ENCODE assay signal across 9 cellular contexts in genomic region chr15:78265137-78265460, GRCh38. TPM values are rescaled to one million over a fixed set of nuclear protein-coding genes. Genes with fewer than 3 reads are reported as not detected.
DNase-seq lines count a peak whose midpoint lies in the region; ATAC-seq and TF ChIP-seq lines count a peak whose summit lies in the region.
"Had no signal": no experiment of that assay in that cellular context is flagged by ENCODE, and none has a peak within 500 bp of the region (broad histone marks: within the 10 kb centered on the region; RNA-seq: fewer than 3 reads in every experiment).

No MANE protein-coding gene starts in this region.

- H3K4me3 ChIP-seq in choroid plexus epithelial cell (ENCODE audit: low read depth, low read length): peak overlapping the region; percentile 66
- H3K4me3 ChIP-seq in mesenchymal stem cell (ENCODE audit: insufficient read depth in 1 of 2, low read depth in 1 of 2, low read length in 2 of 2): peak overlapping the region in 1 of 2 experiments; percentile 76
- peak overlapping the region; percentile 38 to 65 (median 58) for H3K4me3 ChIP-seq in upper lobe of left lung

- no peak overlapping the region for H3K4me2 ChIP-seq in mesenchymal stem cell (ENCODE audit: low read length, poor library complexity, severe bottlenecking)

- H3K27ac ChIP-seq in mesenchymal stem cell (ENCODE audit: low read length, poor library complexity, severe bottlenecking): no peak overlapping the region
- H3K27ac ChIP-seq in upper lobe of left lung: peak overlapping the region in 3 of 4 donors; percentile 49 to 81 (median 77)
- H3K27ac ChIP-seq: C4-2B had no signal

- no peak for DNase-seq in activated naive CD4-positive, alpha-beta T cell treated with anti-CD3 and anti-CD28 coated beads for 36 hours
- DNase-seq in activated naive CD4-positive, alpha-beta T cell treated with anti-CD3 and anti-CD28 coated beads, Interleukin-2, amount 50 U/mL, for 16 hours: no peak
- DNase-seq in choroid plexus epithelial cell (ENCODE audit: low read depth) (no peak), mesenchymal stem cell (no peak), upper lobe of left lung (no peak), EL (no peak), occipital lobe (lab: John Stamatoyannopoulos, UW) (no peak)

- H3K36me3 ChIP-seq in mesenchymal stem cell (ENCODE audit: control insufficient read depth in 1 of 2, insufficient read depth in 2 of 2, low read depth in 1 of 2, low read length in 2 of 2): no peaks in the 10 kb centered on the region
- no peaks in the 10 kb centered on the region for H3K36me3 ChIP-seq in upper lobe of left lung

- WGBS in mesenchymal stem cell: 89% methylated on average over 12 of the region's 12 CpGs
- WGBS in upper lobe of left lung, 2 donors: 52 to 53% methylated on average over 4 to 10 of the region's 12 CpGs

- H2BK5ac ChIP-seq in mesenchymal stem cell (ENCODE audit: low read depth, low read length, poor library complexity, severe bottlenecking): no peak overlapping the region

- peaks cover 6% of the 10 kb centered on the region for H3K36me3 Mint-ChIP-seq in activated naive CD4-positive, alpha-beta T cell treated with anti-CD3 and anti-CD28 coated beads for 36 hours (ENCODE audit: low read depth)

- ATAC-seq in upper lobe of left lung (ENCODE audit: low FRiP score in 2 of 2) (no peak), GM18519 (IDR thresholded peaks at IDR 0.05; ENCODE audit: low FRiP score, unreplicated experiment) (no peak)

- no peak overlapping the region for H3K14ac ChIP-seq in mesenchymal stem cell (ENCODE audit: low read length in 2 of 2)

- TF ChIP-seq CTCF in choroid plexus epithelial cell (conservative IDR thresholded peaks at IDR 0.05; ENCODE audit: low read depth, low read length) (no peak), upper lobe of left lung (IDR thresholded peaks at IDR 0.05) (no peak)

- H3K4ac ChIP-seq in mesenchymal stem cell (ENCODE audit: low read depth in 1 of 2, low read length in 2 of 2): no peak overlapping the region

- H3K4me1 Mint-ChIP-seq in activated naive CD4-positive, alpha-beta T cell treated with anti-CD3 and anti-CD28 coated beads for 36 hours (ENCODE audit: low read depth): peaks cover 35% of the 10 kb centered on the region

- no peak for TF ChIP-seq POLR2A in upper lobe of left lung (IDR thresholded peaks at IDR 0.05)

- no peak for TF ChIP-seq EP300 in upper lobe of left lung (IDR thresholded peaks at IDR 0.05)

- H3K9me3 ChIP-seq in mesenchymal stem cell (ENCODE audit: control insufficient read depth, low read length) (no peaks in the 10 kb centered on the region), upper lobe of left lung (no peaks in the 10 kb centered on the region)

- no peak overlapping the region for H4K8ac ChIP-seq in mesenchymal stem cell (ENCODE audit: low read length)

- no peak overlapping the region for H3K23ac ChIP-seq in mesenchymal stem cell (ENCODE audit: low read length in 2 of 2)

- no peaks in the 10 kb centered on the region for H3K79me1 ChIP-seq in mesenchymal stem cell (replicated peaks; ENCODE audit: low read length, poor library complexity, severe bottlenecking)

- no peak overlapping the region for H2BK120ac ChIP-seq in mesenchymal stem cell (ENCODE audit: low read depth, low read length)

- H3K9me3 Mint-ChIP-seq in activated naive CD4-positive, alpha-beta T cell treated with anti-CD3 and anti-CD28 coated beads for 36 hours: no peaks in the 10 kb centered on the region

- no peak overlapping the region for H2AK5ac ChIP-seq in mesenchymal stem cell (ENCODE audit: low read length, severe bottlenecking)

- H3K27me3 ChIP-seq in mesenchymal stem cell (ENCODE audit: control insufficient read depth in 1 of 2, insufficient read depth in 1 of 2, low read length in 2 of 2) (peaks cover 4 to 5% of the 10 kb centered on the region in 2 experiments), upper lobe of left lung (no peaks in the 10 kb centered on the region)

- H2AFZ ChIP-seq in mesenchymal stem cell (ENCODE audit: low read depth, low read length): no peak overlapping the region

- no peaks in the 10 kb centered on the region for H3K27me3 Mint-ChIP-seq in activated naive CD4-positive, alpha-beta T cell treated with anti-CD3 and anti-CD28 coated beads for 36 hours (ENCODE audit: low read depth)

- H3K4me1 ChIP-seq in mesenchymal stem cell (ENCODE audit: control insufficient read depth, insufficient read depth, low read depth, low read length): peaks cover 4% of the 10 kb centered on the region
- peaks cover 10 to 20% (median 16%) of the 10 kb centered on the region in 4 donors for H3K4me1 ChIP-seq in upper lobe of left lung

- intact Hi-C loops in activated naive CD4-positive, alpha-beta T cell treated with anti-CD3 and anti-CD28 coated beads for 36 hours (cut with micrococcal nuclease): no loop called here

- H2BK12ac ChIP-seq in mesenchymal stem cell (ENCODE audit: low read length in 2 of 2): no peak overlapping the region

- peak overlapping the region; percentile 83 for H3K27ac Mint-ChIP-seq in activated naive CD4-positive, alpha-beta T cell treated with anti-CD3 and anti-CD28 coated beads for 36 hours

- H2BK15ac ChIP-seq in mesenchymal stem cell (ENCODE audit: low read depth, poor library complexity, severe bottlenecking): peak overlapping the region; percentile 23

- H3K9ac ChIP-seq in mesenchymal stem cell (ENCODE audit: low read length): peak overlapping the region; percentile 76

- peak overlapping the region; percentile 84 for H3K4me3 Mint-ChIP-seq in activated naive CD4-positive, alpha-beta T cell treated with anti-CD3 and anti-CD28 coated beads for 36 hours

- H4K91ac ChIP-seq in mesenchymal stem cell (ENCODE audit: low read length): peak overlapping the region; percentile 21

- CTCF ChIA-PET in activated naive CD4-positive, alpha-beta T cell treated with anti-CD3 and anti-CD28 coated beads for 36 hours (lab: Charles Lee): interaction anchor here (0.6 to 2.7 kb wide), 7 partner anchors 22 to 359 kb away, joined by 3 to 10 read pairs (median 4); partner anchors contain the start of gene SKIC8

- H3K18ac ChIP-seq in mesenchymal stem cell (ENCODE audit: low read depth in 1 of 2, low read length in 2 of 2): no peak overlapping the region

RNA-seq across cellular contexts. Expression of gene DNAJA4, which starts 0.7 kb away (rescaled TPM):
- 10 to 100 TPM; 40.1 to 41.6 TPM for total RNA-seq in activated naive CD4-positive, alpha-beta T cell treated with anti-CD3 and anti-CD28 coated beads for 36 hours
- polyA plus RNA-seq in mesenchymal stem cell (2013, experiment 1 of 2): 0.12 TPM
- polyA plus RNA-seq in mesenchymal stem cell (2013, experiment 2 of 2): 0.05 TPM
- total RNA-seq in upper lobe of left lung (10 to 100 TPM in 5 of 6 donors, 1 to 10 TPM in 1; 9.1 to 76.8 (median 19.9) TPM), occipital lobe (30.4 TPM)

RNA-seq across cellular contexts. Expression of gene ACSBG1, which starts 30.7 kb away (rescaled TPM):
- total RNA-seq in activated naive CD4-positive, alpha-beta T cell treated with anti-CD3 and anti-CD28 coated beads for 36 hours: not detected
- 0.03 TPM for polyA plus RNA-seq in mesenchymal stem cell (2013, experiment 1 of 2)
- polyA plus RNA-seq in mesenchymal stem cell (2013, experiment 2 of 2): not detected
- 1 to 10 TPM in 4 of 6 donors, under 1 TPM in 1, not detected in 1; 0.22 to 7.3 (median 2.3) TPM for total RNA-seq in upper lobe of left lung
- total RNA-seq in occipital lobe: 5.0 TPM

RNA-seq across cellular contexts. Expression of gene SKIC8, which starts 34.3 kb away (rescaled TPM):
- 10 to 100 TPM; 44.2 to 46.9 TPM for total RNA-seq in activated naive CD4-positive, alpha-beta T cell treated with anti-CD3 and anti-CD28 coated beads for 36 hours
- polyA plus RNA-seq in mesenchymal stem cell (2013, experiment 1 of 2): 29.0 TPM
- 29.2 TPM for polyA plus RNA-seq in mesenchymal stem cell (2013, experiment 2 of 2)
- total RNA-seq in upper lobe of left lung (10 to 100 TPM; 33.6 to 67.1 (median 50.3) TPM), occipital lobe (55.4 TPM)
